27 cellular contexts compared by ENCODE assay signal in the genomic region with DNA sequence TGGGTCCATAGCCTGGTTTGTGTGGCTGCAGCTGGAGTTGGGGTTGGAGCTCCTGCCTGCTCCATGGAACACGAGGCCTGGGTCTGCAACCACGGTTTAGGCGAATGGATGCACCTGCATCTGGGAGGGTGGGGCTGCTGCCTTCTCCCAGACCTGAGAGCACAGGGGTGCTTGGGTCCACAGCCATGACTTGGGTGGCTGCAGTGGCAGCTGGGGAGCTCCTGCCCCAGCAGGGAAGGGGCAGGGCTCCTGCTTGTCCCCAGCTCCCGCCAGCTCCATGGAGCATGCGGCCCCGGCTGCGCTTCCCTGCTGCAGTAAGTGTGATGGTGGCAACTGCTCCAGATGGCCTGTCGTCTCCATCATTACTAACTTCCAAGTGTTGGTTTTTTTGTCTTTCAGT.
"Had no signal": no experiment of that assay in that cellular context is flagged by ENCODE, and none has a peak within 500 bp of the region (broad histone marks: within the 10 kb centered on the region; RNA-seq: fewer than 3 reads in every experiment).

No MANE protein-coding gene starts in this region.

- H3K4me3 ChIP-seq: neural progenitor cell, pancreas, prostate gland, right lobe of liver, skin epidermis, smooth muscle cell, spleen, stomach, tibial artery, transverse colon, vagina had no signal

- H3K4me1 Mint-ChIP-seq: naive thymus-derived CD4-positive, alpha-beta T cell; natural killer cell; stimulated activated naive B cell treated with anti-CD40 and anti-IgM and Interleukin-4, amounts not matched to agents 10 μg/mL and 1 μg/mL and 100 μg/mL, for 72 hours had no signal

- H3K27me3 Mint-ChIP-seq: stimulated activated naive B cell treated with anti-CD40 and anti-IgM and Interleukin-4, amounts not matched to agents 10 μg/mL and 1 μg/mL and 100 μg/mL, for 72 hours; stimulated activated naive CD8-positive, alpha-beta T cell treated with anti-CD3 and anti-CD28 coated beads, Interleukin-15, Interleukin-2, amounts not matched to agents 100 ng/mL and 50 ng/mL, for 24 hours; type B pancreatic cell had no signal

- H3K27ac Mint-ChIP-seq: naive thymus-derived CD4-positive, alpha-beta T cell; natural killer cell; neural progenitor cell; stimulated activated naive B cell treated with anti-CD40 and anti-IgM and Interleukin-4, amounts not matched to agents 10 μg/mL and 1 μg/mL and 100 μg/mL, for 72 hours; stimulated activated naive CD8-positive, alpha-beta T cell treated with anti-CD3 and anti-CD28 coated beads, Interleukin-15, Interleukin-2, amounts not matched to agents 100 ng/mL and 50 ng/mL, for 24 hours; type B pancreatic cell had no signal

- H3K4me2 ChIP-seq: neural progenitor cell, smooth muscle cell had no signal

- DNase-seq: naive thymus-derived CD4-positive, alpha-beta T cell; natural killer cell; nucleus accumbens; retina; right lobe of liver; spleen; stimulated activated CD4-positive, alpha-beta T cell treated with anti-CD3 and anti-CD28 coated beads, Interleukin-12 subunit alpha, Interleukin-12 subunit beta, amount 100 ng/mL, for 4 hours; stimulated activated CD4-positive, alpha-beta T cell treated with anti-CD3 and anti-CD28 coated beads, Interleukin-1b, Interleukin-23, amount 100 ng/mL, for 48 hours; stimulated activated CD4-positive, alpha-beta T cell treated with anti-CD3 and anti-CD28 coated beads, Interleukin-4, amount 100 ng/mL, for 1 hour; stimulated activated CD4-positive, alpha-beta T cell treated with anti-CD3 and anti-CD28 coated beads, Interleukin-4, amount 100 ng/mL, for 4 hours; stimulated activated CD8-positive, alpha-beta memory T cell treated with anti-CD3 and anti-CD28 coated beads, Interleukin-4, amount 100 ng/mL, for 48 hours; stimulated activated naive B cell treated with anti-CD40 and anti-IgM and Interleukin-4, amounts not matched to agents 10 μg/mL and 1 μg/mL and 100 μg/mL, for 72 hours; stimulated activated naive CD4-positive, alpha-beta T cell treated with Interleukin-2 at 50 U/mL for 16 hours; stomach; tibial artery; transverse colon had no signal

- H3K4me1 ChIP-seq: neural progenitor cell, prostate gland, spleen, vagina had no signal

- H3K4me3 Mint-ChIP-seq: naive thymus-derived CD4-positive, alpha-beta T cell; natural killer cell; nephron; stimulated activated naive B cell treated with anti-CD40 and anti-IgM and Interleukin-4, amounts not matched to agents 10 μg/mL and 1 μg/mL and 100 μg/mL, for 72 hours; stimulated activated naive CD8-positive, alpha-beta T cell treated with anti-CD3 and anti-CD28 coated beads, Interleukin-15, Interleukin-2, amounts not matched to agents 100 ng/mL and 50 ng/mL, for 24 hours; type B pancreatic cell had no signal

- H3K9me3 Mint-ChIP-seq: stimulated activated naive CD8-positive, alpha-beta T cell treated with anti-CD3 and anti-CD28 coated beads, Interleukin-15, Interleukin-2, amounts not matched to agents 100 ng/mL and 50 ng/mL, for 24 hours had no signal

- H3K27me3 ChIP-seq: neural progenitor cell, neutrophil, pancreas, right lobe of liver, spleen, stomach, tibial artery, transverse colon, vagina had no signal

- H3K36me3 ChIP-seq: neural progenitor cell, neutrophil, pancreas, prostate gland, right lobe of liver, spleen, stomach, tibial artery, transverse colon, vagina had no signal

- H3K27ac ChIP-seq: neural progenitor cell, neutrophil, pancreas, prostate gland, skin epidermis, spleen, stomach, tibial artery, transverse colon, vagina had no signal

- ATAC-seq: naive thymus-derived CD4-positive, alpha-beta T cell; natural killer cell; pancreas; right cardiac atrium; right lobe of liver; stimulated activated naive B cell treated with anti-CD40 and anti-IgM and Interleukin-4, amounts not matched to agents 10 μg/mL and 1 μg/mL and 100 μg/mL, for 72 hours had no signal

- H3K36me3 Mint-ChIP-seq: naive thymus-derived CD4-positive, alpha-beta T cell; natural killer cell; stimulated activated naive B cell treated with anti-CD40 and anti-IgM and Interleukin-4, amounts not matched to agents 10 μg/mL and 1 μg/mL and 100 μg/mL, for 72 hours had no signal

- H3K9ac ChIP-seq: neural progenitor cell had no signal

- H3K9me3 ChIP-seq: neutrophil, pancreas, prostate gland, right lobe of liver, tibial artery, transverse colon, vagina had no signal

- H2AFZ ChIP-seq: neural progenitor cell had no signal
